In genomic region chr3:52277071-52277964, GRCh38 we compare ENCODE assay signal across 1 cellular context.
TF ChIP-seq lines count a peak whose summit lies in the region.

No MANE protein-coding gene starts in this region.

TF ChIP-seq in GM23338, 12 proteins besides CTCF, POLR2A, EP300 and RAD21:
- TF ChIP-seq, protein P1, sequence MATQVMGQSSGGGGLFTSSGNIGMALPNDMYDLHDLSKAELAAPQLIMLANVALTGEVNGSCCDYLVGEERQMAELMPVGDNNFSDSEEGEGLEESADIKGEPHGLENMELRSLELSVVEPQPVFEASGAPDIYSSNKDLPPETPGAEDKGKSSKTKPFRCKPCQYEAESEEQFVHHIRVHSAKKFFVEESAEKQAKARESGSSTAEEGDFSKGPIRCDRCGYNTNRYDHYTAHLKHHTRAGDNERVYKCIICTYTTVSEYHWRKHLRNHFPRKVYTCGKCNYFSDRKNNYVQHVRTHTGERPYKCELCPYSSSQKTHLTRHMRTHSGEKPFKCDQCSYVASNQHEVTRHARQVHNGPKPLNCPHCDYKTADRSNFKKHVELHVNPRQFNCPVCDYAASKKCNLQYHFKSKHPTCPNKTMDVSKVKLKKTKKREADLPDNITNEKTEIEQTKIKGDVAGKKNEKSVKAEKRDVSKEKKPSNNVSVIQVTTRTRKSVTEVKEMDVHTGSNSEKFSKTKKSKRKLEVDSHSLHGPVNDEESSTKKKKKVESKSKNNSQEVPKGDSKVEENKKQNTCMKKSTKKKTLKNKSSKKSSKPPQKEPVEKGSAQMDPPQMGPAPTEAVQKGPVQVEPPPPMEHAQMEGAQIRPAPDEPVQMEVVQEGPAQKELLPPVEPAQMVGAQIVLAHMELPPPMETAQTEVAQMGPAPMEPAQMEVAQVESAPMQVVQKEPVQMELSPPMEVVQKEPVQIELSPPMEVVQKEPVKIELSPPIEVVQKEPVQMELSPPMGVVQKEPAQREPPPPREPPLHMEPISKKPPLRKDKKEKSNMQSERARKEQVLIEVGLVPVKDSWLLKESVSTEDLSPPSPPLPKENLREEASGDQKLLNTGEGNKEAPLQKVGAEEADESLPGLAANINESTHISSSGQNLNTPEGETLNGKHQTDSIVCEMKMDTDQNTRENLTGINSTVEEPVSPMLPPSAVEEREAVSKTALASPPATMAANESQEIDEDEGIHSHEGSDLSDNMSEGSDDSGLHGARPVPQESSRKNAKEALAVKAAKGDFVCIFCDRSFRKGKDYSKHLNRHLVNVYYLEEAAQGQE (IDR thresholded peaks at IDR 0.05; ENCODE audit: unreplicated experiment) = no peak
- TF ChIP-seq NANOG (IDR thresholded peaks at IDR 0.05; ENCODE audit: borderline replicate concordance) (no peak), STAT1 (IDR thresholded peaks at IDR 0.05; ENCODE audit: unreplicated experiment) (no peak), POLR2AphosphoS5 (IDR thresholded peaks at IDR 0.05; ENCODE audit: low read depth) (peak; percentile 18; the same call in 1 of the 2 replicates), ZNF331 (CRISPR knock-in tag; IDR thresholded peaks at IDR 0.05; ENCODE audit: low read depth) (no peak)
